ENCODE assay signal across 17 cellular contexts in the genomic region with DNA sequence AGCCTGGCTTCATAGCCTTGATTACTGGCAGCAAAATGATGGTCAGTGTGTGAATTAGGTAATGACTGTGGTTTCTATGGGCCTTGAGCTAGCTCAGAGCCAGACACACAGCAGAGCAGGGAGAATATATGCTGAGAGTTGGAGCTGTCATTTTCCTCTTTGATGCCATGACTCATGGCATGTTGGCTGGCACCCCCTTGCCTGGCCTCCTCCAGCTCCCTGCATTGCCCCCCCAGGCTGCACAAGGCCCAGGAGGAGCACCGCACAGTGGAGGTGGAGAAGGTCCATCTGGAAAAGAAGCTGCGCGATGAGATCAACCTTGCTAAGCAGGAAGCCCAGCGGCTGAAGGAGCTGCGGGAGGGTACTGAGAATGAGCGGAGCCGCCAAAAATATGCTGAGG. TPM values are rescaled to one million over a fixed set of nuclear protein-coding genes. Genes with fewer than 3 reads are reported as not detected.
DNase-seq lines count a peak whose midpoint lies in the region; ATAC-seq and TF ChIP-seq lines count a peak whose summit lies in the region.
"Had no signal": no experiment of that assay in that cellular context is flagged by ENCODE, and none has a peak within 500 bp of the region (broad histone marks: within the 10 kb centered on the region; RNA-seq: fewer than 3 reads in every experiment).

No MANE protein-coding gene starts in this region.

- peaks cover 13% of the 10 kb centered on the region for H3K36me3 ChIP-seq in upper lobe of right lung

- H3K4me3 ChIP-seq in upper lobe of right lung, result no peak overlapping the region

- no peaks in the 10 kb centered on the region for H3K9me3 ChIP-seq in upper lobe of right lung

- intact Hi-C loops in upper lobe of right lung (cut with DNase I), result loop anchor here (5.0 to 10.0 kb wide), 2 partner anchors 119 to 227 kb away; no protein-coding TSS in a partner anchor

- CTCF ChIA-PET in activated naive CD4-positive, alpha-beta T cell treated with anti-CD3 and anti-CD28 coated beads, Interleukin-2, amount 10 ng/mL, durations not matched to agents 7 days and 5 days (lab: Charles Lee), result interaction anchor here (1.0 to 12.0 kb wide), 11 partner anchors 11 to 264 kb away, joined by 3 to 195 read pairs (median 20); a partner anchor contains a TSS

- TF ChIP-seq CTCF in upper lobe of right lung (IDR thresholded peaks at IDR 0.05), result no peak

- H3K4me1 Mint-ChIP-seq in activated naive CD4-positive, alpha-beta T cell treated with anti-CD3 and anti-CD28 coated beads, Interleukin-2, amount 10 ng/mL, durations not matched to agents 7 days and 5 days, result peaks cover 20% of the 10 kb centered on the region

- H3K27ac Mint-ChIP-seq in activated naive CD4-positive, alpha-beta T cell treated with anti-CD3 and anti-CD28 coated beads, Interleukin-2, amount 10 ng/mL, durations not matched to agents 7 days and 5 days, result peak overlapping the region; percentile 65
- H3K27ac Mint-ChIP-seq in activated naive CD4-positive, alpha-beta T cell treated with anti-CD3 and anti-CD28 coated beads, Interleukin-2, amount 50 U/mL, for 72 hours, result no peak overlapping the region

- ATAC-seq in activated naive CD4-positive, alpha-beta T cell treated with anti-CD3 and anti-CD28 coated beads, Interleukin-2, amount 50 U/mL, for 72 hours, result no peak
- ATAC-seq in upper lobe of right lung, result peak; percentile 37
- no peak for ATAC-seq in HG03520 (IDR thresholded peaks at IDR 0.05; ENCODE audit: unreplicated experiment)
- ATAC-seq: PC-3 had no signal

- H3K9me3 Mint-ChIP-seq in activated naive CD4-positive, alpha-beta T cell treated with anti-CD3 and anti-CD28 coated beads, Interleukin-2, amount 10 ng/mL, durations not matched to agents 7 days and 5 days, result no peaks in the 10 kb centered on the region
- no peaks in the 10 kb centered on the region for H3K9me3 Mint-ChIP-seq in activated naive CD4-positive, alpha-beta T cell treated with anti-CD3 and anti-CD28 coated beads, Interleukin-2, amount 50 U/mL, for 72 hours

- H3K4me3 Mint-ChIP-seq in activated naive CD4-positive, alpha-beta T cell treated with anti-CD3 and anti-CD28 coated beads, Interleukin-2, amount 10 ng/mL, durations not matched to agents 7 days and 5 days, result no peak overlapping the region

- no peaks in the 10 kb centered on the region for H3K27me3 ChIP-seq in upper lobe of right lung

- no peak for DNase-seq in activated naive CD4-positive, alpha-beta T cell treated with anti-CD3 and anti-CD28 coated beads, Interleukin-2, amount 10 ng/mL, durations not matched to agents 7 days and 5 days
- no peak for DNase-seq in activated naive CD4-positive, alpha-beta T cell treated with anti-CD3 and anti-CD28 coated beads, Interleukin-2, amount 50 U/mL, for 72 hours (ENCODE audit: low spot score in 2 of 2)
- DNase-seq in astrocyte of the hippocampus (ENCODE audit: low read depth, low spot score) (peak; percentile 46), iris pigment epithelial cell (ENCODE audit: low read depth) (peak; percentile 34), upper lobe of right lung (peak; percentile 60), hepatic stellate cell (ENCODE audit: low spot score) (no peak)
- DNase-seq: DMS79 treated with DMSO at 0.1 percent for 48 hours, HCEC 1CT, MV-4-11, NCI-H1417, NCI-H1930, NCI-H2171, NCI-H446 treated with DMSO at 0.1 percent for 48 hours, NCI-H748 treated with DMSO at 0.1 percent for 48 hours, PC-3 had no signal

- no peak overlapping the region for H3K27ac ChIP-seq in upper lobe of right lung
- H3K27ac ChIP-seq: RWPE1 had no signal

- H3K27me3 Mint-ChIP-seq in activated naive CD4-positive, alpha-beta T cell treated with anti-CD3 and anti-CD28 coated beads, Interleukin-2, amount 10 ng/mL, durations not matched to agents 7 days and 5 days, result no peaks in the 10 kb centered on the region

- H3K36me3 Mint-ChIP-seq in activated naive CD4-positive, alpha-beta T cell treated with anti-CD3 and anti-CD28 coated beads, Interleukin-2, amount 10 ng/mL, durations not matched to agents 7 days and 5 days, result peaks cover 32% of the 10 kb centered on the region
- H3K36me3 Mint-ChIP-seq in activated naive CD4-positive, alpha-beta T cell treated with anti-CD3 and anti-CD28 coated beads, Interleukin-2, amount 50 U/mL, for 72 hours, result peaks cover 6 to 16% of the 10 kb centered on the region in 2 donors

- H3K4me1 ChIP-seq in upper lobe of right lung, result peaks cover 9% of the 10 kb centered on the region

RNA-seq across cellular contexts. Expression of a gene that starts 20.3 kb away (rescaled TPM):
- 100 to 1,000 TPM; 192 to 278 TPM for total RNA-seq in activated naive CD4-positive, alpha-beta T cell treated with anti-CD3 and anti-CD28 coated beads, Interleukin-2, amount 50 U/mL, for 72 hours
- 28.0 TPM for total RNA-seq in upper lobe of right lung

Comparison
In these comparisons a context has a peak if more than half of its experiments do, and no peak if none do; other contexts are left out.
1. DNase-seq: peak in astrocyte of the hippocampus (single experiment), iris pigment epithelial cell (single experiment) and upper lobe of right lung (single experiment); none in activated naive CD4-positive, alpha-beta T cell treated with anti-CD3 and anti-CD28 coated beads, Interleukin-2, amount 10 ng/mL, durations not matched to agents 7 days and 5 days (single experiment), activated naive CD4-positive, alpha-beta T cell treated with anti-CD3 and anti-CD28 coated beads, Interleukin-2, amount 50 U/mL, for 72 hours (0 of 2) and hepatic stellate cell (single experiment).